In genomic region chr7:135509839-135510602, GRCh38 we compare ENCODE assay signal across 1 cellular context.
TF ChIP-seq lines count a peak whose summit lies in the region.

A gene with protein sequence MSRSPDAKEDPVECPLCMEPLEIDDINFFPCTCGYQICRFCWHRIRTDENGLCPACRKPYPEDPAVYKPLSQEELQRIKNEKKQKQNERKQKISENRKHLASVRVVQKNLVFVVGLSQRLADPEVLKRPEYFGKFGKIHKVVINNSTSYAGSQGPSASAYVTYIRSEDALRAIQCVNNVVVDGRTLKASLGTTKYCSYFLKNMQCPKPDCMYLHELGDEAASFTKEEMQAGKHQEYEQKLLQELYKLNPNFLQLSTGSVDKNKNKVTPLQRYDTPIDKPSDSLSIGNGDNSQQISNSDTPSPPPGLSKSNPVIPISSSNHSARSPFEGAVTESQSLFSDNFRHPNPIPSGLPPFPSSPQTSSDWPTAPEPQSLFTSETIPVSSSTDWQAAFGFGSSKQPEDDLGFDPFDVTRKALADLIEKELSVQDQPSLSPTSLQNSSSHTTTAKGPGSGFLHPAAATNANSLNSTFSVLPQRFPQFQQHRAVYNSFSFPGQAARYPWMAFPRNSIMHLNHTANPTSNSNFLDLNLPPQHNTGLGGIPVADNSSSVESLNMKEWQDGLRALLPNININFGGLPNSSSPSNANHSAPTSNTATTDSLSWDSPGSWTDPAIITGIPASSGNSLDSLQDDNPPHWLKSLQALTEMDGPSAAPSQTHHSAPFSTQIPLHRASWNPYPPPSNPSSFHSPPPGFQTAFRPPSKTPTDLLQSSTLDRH (minus strand): TSS chr7:135510102. CDS start chr7:135438331, 71,771 bp downstream.

TF ChIP-seq in HepG2, 621 proteins besides CTCF, POLR2A, EP300 and RAD21 (continued from another document and continues in another):
- TF ChIP-seq, protein P1, sequence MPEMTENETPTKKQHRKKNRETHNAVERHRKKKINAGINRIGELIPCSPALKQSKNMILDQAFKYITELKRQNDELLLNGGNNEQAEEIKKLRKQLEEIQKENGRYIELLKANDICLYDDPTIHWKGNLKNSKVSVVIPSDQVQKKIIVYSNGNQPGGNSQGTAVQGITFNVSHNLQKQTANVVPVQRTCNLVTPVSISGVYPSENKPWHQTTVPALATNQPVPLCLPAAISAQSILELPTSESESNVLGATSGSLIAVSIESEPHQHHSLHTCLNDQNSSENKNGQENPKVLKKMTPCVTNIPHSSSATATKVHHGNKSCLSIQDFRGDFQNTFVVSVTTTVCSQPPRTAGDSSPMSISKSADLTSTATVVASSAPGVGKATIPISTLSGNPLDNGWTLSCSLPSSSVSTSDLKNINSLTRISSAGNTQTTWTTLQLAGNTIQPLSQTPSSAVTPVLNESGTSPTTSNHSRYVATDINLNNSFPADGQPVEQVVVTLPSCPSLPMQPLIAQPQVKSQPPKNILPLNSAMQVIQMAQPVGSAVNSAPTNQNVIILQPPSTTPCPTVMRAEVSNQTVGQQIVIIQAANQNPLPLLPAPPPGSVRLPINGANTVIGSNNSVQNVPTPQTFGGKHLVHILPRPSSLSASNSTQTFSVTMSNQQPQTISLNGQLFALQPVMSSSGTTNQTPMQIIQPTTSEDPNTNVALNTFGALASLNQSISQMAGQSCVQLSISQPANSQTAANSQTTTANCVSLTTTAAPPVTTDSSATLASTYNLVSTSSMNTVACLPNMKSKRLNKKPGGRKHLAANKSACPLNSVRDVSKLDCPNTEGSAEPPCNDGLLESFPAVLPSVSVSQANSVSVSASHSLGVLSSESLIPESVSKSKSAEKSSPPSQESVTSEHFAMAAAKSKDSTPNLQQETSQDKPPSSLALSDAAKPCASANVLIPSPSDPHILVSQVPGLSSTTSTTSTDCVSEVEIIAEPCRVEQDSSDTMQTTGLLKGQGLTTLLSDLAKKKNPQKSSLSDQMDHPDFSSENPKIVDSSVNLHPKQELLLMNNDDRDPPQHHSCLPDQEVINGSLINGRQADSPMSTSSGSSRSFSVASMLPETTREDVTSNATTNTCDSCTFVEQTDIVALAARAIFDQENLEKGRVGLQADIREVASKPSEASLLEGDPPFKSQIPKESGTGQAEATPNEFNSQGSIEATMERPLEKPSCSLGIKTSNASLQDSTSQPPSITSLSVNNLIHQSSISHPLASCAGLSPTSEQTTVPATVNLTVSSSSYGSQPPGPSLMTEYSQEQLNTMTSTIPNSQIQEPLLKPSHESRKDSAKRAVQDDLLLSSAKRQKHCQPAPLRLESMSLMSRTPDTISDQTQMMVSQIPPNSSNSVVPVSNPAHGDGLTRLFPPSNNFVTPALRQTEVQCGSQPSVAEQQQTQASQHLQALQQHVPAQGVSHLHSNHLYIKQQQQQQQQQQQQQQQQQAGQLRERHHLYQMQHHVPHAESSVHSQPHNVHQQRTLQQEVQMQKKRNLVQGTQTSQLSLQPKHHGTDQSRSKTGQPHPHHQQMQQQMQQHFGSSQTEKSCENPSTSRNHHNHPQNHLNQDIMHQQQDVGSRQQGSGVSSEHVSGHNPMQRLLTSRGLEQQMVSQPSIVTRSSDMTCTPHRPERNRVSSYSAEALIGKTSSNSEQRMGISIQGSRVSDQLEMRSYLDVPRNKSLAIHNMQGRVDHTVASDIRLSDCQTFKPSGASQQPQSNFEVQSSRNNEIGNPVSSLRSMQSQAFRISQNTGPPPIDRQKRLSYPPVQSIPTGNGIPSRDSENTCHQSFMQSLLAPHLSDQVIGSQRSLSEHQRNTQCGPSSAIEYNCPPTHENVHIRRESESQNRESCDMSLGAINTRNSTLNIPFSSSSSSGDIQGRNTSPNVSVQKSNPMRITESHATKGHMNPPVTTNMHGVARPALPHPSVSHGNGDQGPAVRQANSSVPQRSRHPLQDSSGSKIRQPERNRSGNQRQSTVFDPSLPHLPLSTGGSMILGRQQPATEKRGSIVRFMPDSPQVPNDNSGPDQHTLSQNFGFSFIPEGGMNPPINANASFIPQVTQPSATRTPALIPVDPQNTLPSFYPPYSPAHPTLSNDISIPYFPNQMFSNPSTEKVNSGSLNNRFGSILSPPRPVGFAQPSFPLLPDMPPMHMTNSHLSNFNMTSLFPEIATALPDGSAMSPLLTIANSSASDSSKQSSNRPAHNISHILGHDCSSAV (CRISPR knock-in tag; IDR thresholded peaks at IDR 0.05; ENCODE audit: borderline replicate concordance): no peak
- TF ChIP-seq, protein P2, sequence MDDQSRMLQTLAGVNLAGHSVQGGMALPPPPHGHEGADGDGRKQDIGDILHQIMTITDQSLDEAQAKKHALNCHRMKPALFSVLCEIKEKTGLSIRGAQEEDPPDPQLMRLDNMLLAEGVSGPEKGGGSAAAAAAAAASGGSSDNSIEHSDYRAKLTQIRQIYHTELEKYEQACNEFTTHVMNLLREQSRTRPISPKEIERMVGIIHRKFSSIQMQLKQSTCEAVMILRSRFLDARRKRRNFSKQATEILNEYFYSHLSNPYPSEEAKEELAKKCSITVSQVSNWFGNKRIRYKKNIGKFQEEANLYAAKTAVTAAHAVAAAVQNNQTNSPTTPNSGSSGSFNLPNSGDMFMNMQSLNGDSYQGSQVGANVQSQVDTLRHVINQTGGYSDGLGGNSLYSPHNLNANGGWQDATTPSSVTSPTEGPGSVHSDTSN (CRISPR knock-in tag; IDR thresholded peaks at IDR 0.05; ENCODE audit: borderline replicate concordance): no peak
- peak; percentile 23; the same call in 1 of the 2 replicates for TF ChIP-seq FOXC1 (CRISPR knock-in tag; IDR thresholded peaks at IDR 0.05; ENCODE audit: borderline replicate concordance)
- no peak for TF ChIP-seq ZNF530 (CRISPR knock-in tag; IDR thresholded peaks at IDR 0.05; ENCODE audit: low read depth)
- TF ChIP-seq ZNF567 (CRISPR knock-in tag; IDR thresholded peaks at IDR 0.05; ENCODE audit: borderline replicate concordance): no peak; the same call in 1 of the 2 replicates
- TF ChIP-seq ZMYM2 (CRISPR knock-in tag; IDR thresholded peaks at IDR 0.05): no peak
- no peak for TF ChIP-seq ATF1 (CRISPR knock-in tag; IDR thresholded peaks at IDR 0.05)
- TF ChIP-seq, protein P3, sequence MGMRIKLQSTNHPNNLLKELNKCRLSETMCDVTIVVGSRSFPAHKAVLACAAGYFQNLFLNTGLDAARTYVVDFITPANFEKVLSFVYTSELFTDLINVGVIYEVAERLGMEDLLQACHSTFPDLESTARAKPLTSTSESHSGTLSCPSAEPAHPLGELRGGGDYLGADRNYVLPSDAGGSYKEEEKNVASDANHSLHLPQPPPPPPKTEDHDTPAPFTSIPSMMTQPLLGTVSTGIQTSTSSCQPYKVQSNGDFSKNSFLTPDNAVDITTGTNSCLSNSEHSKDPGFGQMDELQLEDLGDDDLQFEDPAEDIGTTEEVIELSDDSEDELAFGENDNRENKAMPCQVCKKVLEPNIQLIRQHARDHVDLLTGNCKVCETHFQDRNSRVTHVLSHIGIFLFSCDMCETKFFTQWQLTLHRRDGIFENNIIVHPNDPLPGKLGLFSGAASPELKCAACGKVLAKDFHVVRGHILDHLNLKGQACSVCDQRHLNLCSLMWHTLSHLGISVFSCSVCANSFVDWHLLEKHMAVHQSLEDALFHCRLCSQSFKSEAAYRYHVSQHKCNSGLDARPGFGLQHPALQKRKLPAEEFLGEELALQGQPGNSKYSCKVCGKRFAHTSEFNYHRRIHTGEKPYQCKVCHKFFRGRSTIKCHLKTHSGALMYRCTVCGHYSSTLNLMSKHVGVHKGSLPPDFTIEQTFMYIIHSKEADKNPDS (CRISPR knock-in tag; IDR thresholded peaks at IDR 0.05): no peak
- no peak for TF ChIP-seq ZNF652 (CRISPR knock-in tag; IDR thresholded peaks at IDR 0.05; ENCODE audit: borderline replicate concordance, low read depth)
- no peak for TF ChIP-seq SMAD9 (CRISPR knock-in tag; IDR thresholded peaks at IDR 0.05)
- no peak; the same call in 1 of the 2 replicates for TF ChIP-seq KAT7 (CRISPR knock-in tag; IDR thresholded peaks at IDR 0.05; ENCODE audit: borderline replicate concordance)
- TF ChIP-seq, protein P4, sequence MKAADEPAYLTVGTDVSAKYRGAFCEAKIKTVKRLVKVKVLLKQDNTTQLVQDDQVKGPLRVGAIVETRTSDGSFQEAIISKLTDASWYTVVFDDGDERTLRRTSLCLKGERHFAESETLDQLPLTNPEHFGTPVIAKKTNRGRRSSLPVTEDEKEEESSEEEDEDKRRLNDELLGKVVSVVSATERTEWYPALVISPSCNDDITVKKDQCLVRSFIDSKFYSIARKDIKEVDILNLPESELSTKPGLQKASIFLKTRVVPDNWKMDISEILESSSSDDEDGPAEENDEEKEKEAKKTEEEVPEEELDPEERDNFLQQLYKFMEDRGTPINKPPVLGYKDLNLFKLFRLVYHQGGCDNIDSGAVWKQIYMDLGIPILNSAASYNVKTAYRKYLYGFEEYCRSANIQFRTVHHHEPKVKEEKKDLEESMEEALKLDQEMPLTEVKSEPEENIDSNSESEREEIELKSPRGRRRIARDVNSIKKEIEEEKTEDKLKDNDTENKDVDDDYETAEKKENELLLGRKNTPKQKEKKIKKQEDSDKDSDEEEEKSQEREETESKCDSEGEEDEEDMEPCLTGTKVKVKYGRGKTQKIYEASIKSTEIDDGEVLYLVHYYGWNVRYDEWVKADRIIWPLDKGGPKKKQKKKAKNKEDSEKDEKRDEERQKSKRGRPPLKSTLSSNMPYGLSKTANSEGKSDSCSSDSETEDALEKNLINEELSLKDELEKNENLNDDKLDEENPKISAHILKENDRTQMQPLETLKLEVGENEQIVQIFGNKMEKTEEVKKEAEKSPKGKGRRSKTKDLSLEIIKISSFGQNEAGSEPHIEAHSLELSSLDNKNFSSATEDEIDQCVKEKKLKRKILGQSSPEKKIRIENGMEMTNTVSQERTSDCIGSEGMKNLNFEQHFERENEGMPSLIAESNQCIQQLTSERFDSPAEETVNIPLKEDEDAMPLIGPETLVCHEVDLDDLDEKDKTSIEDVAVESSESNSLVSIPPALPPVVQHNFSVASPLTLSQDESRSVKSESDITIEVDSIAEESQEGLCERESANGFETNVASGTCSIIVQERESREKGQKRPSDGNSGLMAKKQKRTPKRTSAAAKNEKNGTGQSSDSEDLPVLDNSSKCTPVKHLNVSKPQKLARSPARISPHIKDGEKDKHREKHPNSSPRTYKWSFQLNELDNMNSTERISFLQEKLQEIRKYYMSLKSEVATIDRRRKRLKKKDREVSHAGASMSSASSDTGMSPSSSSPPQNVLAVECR (CRISPR knock-in tag; IDR thresholded peaks at IDR 0.05; ENCODE audit: borderline replicate concordance): peak; percentile 91
- no peak for TF ChIP-seq ZNF33B (CRISPR knock-in tag; IDR thresholded peaks at IDR 0.05)
- peak; percentile 45; the same call in 1 of the 2 replicates for TF ChIP-seq PHF20 (CRISPR knock-in tag; IDR thresholded peaks at IDR 0.05)
- TF ChIP-seq ZNF83 (CRISPR knock-in tag; IDR thresholded peaks at IDR 0.05; ENCODE audit: borderline replicate concordance): no peak
- TF ChIP-seq TIGD3 (CRISPR knock-in tag; IDR thresholded peaks at IDR 0.05; ENCODE audit: borderline replicate concordance): no peak
- peak; percentile 52; the same call in 1 of the 2 replicates for TF ChIP-seq ZNF101 (CRISPR knock-in tag; IDR thresholded peaks at IDR 0.05; ENCODE audit: borderline replicate concordance, low read depth)
- TF ChIP-seq MEIS2 (CRISPR knock-in tag; IDR thresholded peaks at IDR 0.05): no peak; the same call in 1 of the 2 replicates
- no peak for TF ChIP-seq SIX4 (CRISPR knock-in tag; IDR thresholded peaks at IDR 0.05)
- peak; percentile 97 for TF ChIP-seq ZNF143 (CRISPR knock-in tag; IDR thresholded peaks at IDR 0.05)
- TF ChIP-seq ZNF354B (CRISPR knock-in tag; IDR thresholded peaks at IDR 0.05): no peak
- no peak for TF ChIP-seq MEIS1 (CRISPR knock-in tag; IDR thresholded peaks at IDR 0.05; ENCODE audit: borderline replicate concordance)
- no peak for TF ChIP-seq ATF7 (IDR thresholded peaks at IDR 0.05)
- no peak for TF ChIP-seq ATF7 (CRISPR knock-in tag; IDR thresholded peaks at IDR 0.05)
- peak; percentile 81 for TF ChIP-seq SUZ12 (IDR thresholded peaks at IDR 0.05; ENCODE audit: low read depth, low read length)
- TF ChIP-seq ESRRA (CRISPR knock-in tag; IDR thresholded peaks at IDR 0.05; ENCODE audit: low read depth): no peak
- TF ChIP-seq ZNF552 (CRISPR knock-in tag; IDR thresholded peaks at IDR 0.05; ENCODE audit: borderline replicate concordance): no peak; the same call in 1 of the 2 replicates
- no peak for TF ChIP-seq NFE2L1 (CRISPR knock-in tag; IDR thresholded peaks at IDR 0.05; ENCODE audit: borderline replicate concordance)
- TF ChIP-seq ZBTB44 (CRISPR knock-in tag; IDR thresholded peaks at IDR 0.05): no peak
- no peak for TF ChIP-seq ZNF234 (CRISPR knock-in tag; conservative IDR thresholded peaks at IDR 0.05)
- 0 out of 2 replicates have a peak, but pooled peaks have one; percentile 31 for TF ChIP-seq MIXL1 (CRISPR knock-in tag; IDR thresholded peaks at IDR 0.05)
- no peak for TF ChIP-seq ATRX (CRISPR knock-in tag; IDR thresholded peaks at IDR 0.05; ENCODE audit: borderline replicate concordance)
- no peak; the same call in 1 of the 2 replicates for TF ChIP-seq PHF21A (CRISPR knock-in tag; IDR thresholded peaks at IDR 0.05)
- TF ChIP-seq ZNF260 (CRISPR knock-in tag; IDR thresholded peaks at IDR 0.05; ENCODE audit: borderline replicate concordance, low read depth): no peak
- peak; percentile 90 for TF ChIP-seq GABPB1 (CRISPR knock-in tag; IDR thresholded peaks at IDR 0.05)
